Comparison of ENCODE assay signal across 8 cellular contexts in the genomic region with DNA sequence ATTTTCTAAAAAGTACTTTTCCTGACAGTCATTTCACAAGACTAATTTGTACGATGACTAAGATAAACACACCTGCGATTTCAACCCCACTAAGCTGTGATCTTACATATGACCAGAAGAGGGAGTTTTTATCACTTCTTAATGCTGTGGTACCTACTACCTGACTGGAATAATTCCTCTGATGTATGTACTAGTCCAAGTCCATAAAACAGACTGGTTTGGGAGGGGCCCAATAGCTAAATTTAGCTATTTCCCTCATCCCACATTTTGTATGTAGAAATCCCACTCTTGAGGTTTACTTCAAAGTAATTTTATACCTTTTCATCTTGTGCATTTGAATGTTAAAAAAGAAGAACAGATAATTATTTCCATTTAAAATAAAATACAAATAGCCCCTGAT. TPM values are rescaled to one million over a fixed set of nuclear protein-coding genes. Genes with fewer than 3 reads are reported as not detected.
DNase-seq lines count a peak whose midpoint lies in the region; ATAC-seq and TF ChIP-seq lines count a peak whose summit lies in the region.

No MANE protein-coding gene starts in this region.

- no peak for DNase-seq in BJ (ENCODE audit: low read depth)
- DNase-seq in NCI-H2196 treated with DMSO at 0.1 percent for 48 hours (lab: John Stamatoyannopoulos, UW; ENCODE audit: unreplicated experiment), result peak; percentile 20
- DNase-seq in T47D (ENCODE audit: low read depth in 1 of 2, low spot score in 1 of 2), result peak; percentile 18 to 61
- peak; percentile 63 to 72 for DNase-seq in lung microvascular endothelial cell (ENCODE audit: low read depth in 2 of 2)
- no peak for DNase-seq in lower leg skin (ENCODE audit: low spot score in 2 of 2)
- DNase-seq in NCI-H1436 (lab: John Stamatoyannopoulos, UW), result no peak

- TF ChIP-seq CTCF in BJ (IDR thresholded peaks at IDR 0.05; ENCODE audit: insufficient read depth, low read depth, low read length) (peak; percentile 63), lower leg skin (IDR thresholded peaks at IDR 0.05) (peak in 1 of 3 donors; percentile 37)

- no peaks in the 10 kb centered on the region for H3K27me3 ChIP-seq in BJ (ENCODE audit: control insufficient read depth, insufficient read depth, low read length)

- ATAC-seq in GM18508 (IDR thresholded peaks at IDR 0.05; ENCODE audit: insufficient read depth, unreplicated experiment), result peak; percentile 54
- ATAC-seq in HG02884 (IDR thresholded peaks at IDR 0.05; ENCODE audit: unreplicated experiment), result peak; percentile 64

- intact Hi-C loops in lower leg skin (cut with DNase I; ENCODE audit: low total_unique reads), result no loop called here

- 30 to 41% methylated on average over 2 of the region's 2 CpGs for WGBS in lower leg skin, 2 donors

- no peak for TF ChIP-seq POLR2A in lower leg skin (IDR thresholded peaks at IDR 0.05)

- CTCF ChIA-PET in BJ (lab: Yijun Ruan, JAX), result interaction anchor here (0.6 to 7.1 kb wide), 20 partner anchors 8 to 478 kb away, joined by 3 to 60 read pairs (median 4); a partner anchor contains a TSS

- no peak overlapping the region for H3K4me3 ChIP-seq in BJ (ENCODE audit: low read depth, low read length)
- H3K4me3 ChIP-seq in lower leg skin (ENCODE audit: low read depth, poor library complexity, severe bottlenecking), result no peak overlapping the region

- POLR2A ChIA-PET in BJ (lab: Charles Lee), result no interaction called here

- in situ Hi-C loops in T47D (cut with HindIII; ENCODE audit: low pct_unique_long_range_greater_than_20kb, low sequenced_read_pairs), result no loop called here

- H3K36me3 ChIP-seq in BJ (ENCODE audit: control insufficient read depth, insufficient read depth, low read length), result no peaks in the 10 kb centered on the region; the same call in 1 of the 2 replicates

RNA-seq across cellular contexts. Expression of a gene that starts 49.7 kb away (rescaled TPM):
- not detected in 2 replicates for polyA plus RNA-seq in BJ (2011; rRNA removed)
- polyA minus RNA-seq in BJ (2011; rRNA and poly(A)+ RNA removed), result not detected in 2 replicates
- 1.7 TPM in 1 of 2 replicates, not detected in the other for total RNA-seq in lung microvascular endothelial cell
- not detected for total RNA-seq in lower leg skin

Comparison
In these comparisons a context has a peak if more than half of its experiments do, and no peak if none do; other contexts are left out.
1. DNase-seq: peak in NCI-H2196 treated with DMSO at 0.1 percent for 48 hours (single experiment), T47D (2 of 2) and lung microvascular endothelial cell (2 of 2); none in BJ (single experiment), lower leg skin (0 of 2) and NCI-H1436 (single experiment).